8 cellular contexts compared by ENCODE assay signal in genomic region chr16:67109407-67110135, GRCh38. TPM values are rescaled to one million over a fixed set of nuclear protein-coding genes. Genes with fewer than 3 reads are reported as not detected.
DNase-seq lines count a peak whose midpoint lies in the region; ATAC-seq and TF ChIP-seq lines count a peak whose summit lies in the region.

TSS of gene PHAF1 (plus strand) at chr16:67109941. CDS start at chr16:67110176, 235 bp downstream.

- TF ChIP-seq CTCF in CD8-positive, alpha-beta T cell (IDR thresholded peaks at IDR 0.05), result no peak
- no peak for TF ChIP-seq CTCF in lung (IDR thresholded peaks at IDR 0.05; ENCODE audit: control extremely low read depth, extremely low read depth)

- peaks cover 19% of the 10 kb centered on the region for H3K4me1 ChIP-seq in CD8-positive, alpha-beta T cell (ENCODE audit: insufficient read depth, low read length)
- H3K4me1 ChIP-seq in lung (ENCODE audit: control insufficient read depth in 2 of 2, insufficient read depth in 2 of 2, low read length in 2 of 2), result peaks cover 0 to 6% of the 10 kb centered on the region in 2 donors

- H3K4me3 ChIP-seq in CD8-positive, alpha-beta T cell (ENCODE audit: low read depth, low read length), result peak within 1 kb of the TSS; percentile 83
- peak within 1 kb of the TSS; percentile 86 for H3K4me3 ChIP-seq in lung

- H3K27ac Mint-ChIP-seq in CD8-positive, alpha-beta T cell, result peak within 1 kb of the TSS; percentile 89

- H3K4me3 Mint-ChIP-seq in CD8-positive, alpha-beta T cell, result peak within 1 kb of the TSS; percentile 95

- POLR2A ChIA-PET in CD8-positive, alpha-beta T cell (lab: Charles Lee), result no interaction called here

- peak; percentile 91 to 99 (median 96) for DNase-seq in CD8-positive, alpha-beta T cell
- DNase-seq in HS-27A (ENCODE audit: low read depth) (peak; percentile 67), NK-92 (lab: John Stamatoyannopoulos, UW; ENCODE audit: unreplicated experiment) (peak; percentile 45), lung (ENCODE audit: low spot score) (peak; percentile 94)
- peak; percentile 99 for DNase-seq in activated CD8-positive, alpha-beta memory T cell treated with anti-CD3 and anti-CD28 coated beads for 24 hours
- peak; percentile 95 for DNase-seq in effector CD4-positive, alpha-beta T cell
- peak; percentile 89 to 95 (median 95) for DNase-seq in stimulated activated CD4-positive, alpha-beta T cell treated with anti-CD3 and anti-CD28 coated beads, TNF-alpha, amount 100 ng/mL, for 24 hours (ENCODE audit: low read depth in 3 of 3)

- peaks cover 32% of the 10 kb centered on the region for H3K4me1 Mint-ChIP-seq in CD8-positive, alpha-beta T cell (ENCODE audit: low read depth)

- CTCF ChIA-PET in CD8-positive, alpha-beta T cell (lab: Charles Lee), result interaction anchor here (0.6 to 2.5 kb wide), 2 partner anchors 45 to 102 kb away, joined by 3 to 11 read pairs; no protein-coding TSS in a partner anchor

- no peaks in the 10 kb centered on the region for H3K27me3 ChIP-seq in CD8-positive, alpha-beta T cell (ENCODE audit: insufficient read depth, low read length)
- no peaks in the 10 kb centered on the region for H3K27me3 ChIP-seq in lung (ENCODE audit: control insufficient read depth, insufficient read depth)

- intact Hi-C loops in CD8-positive, alpha-beta T cell (cut with DNase I, micrococcal nuclease), result loop anchor here (1.0 to 2.0 kb wide), 6 partner anchors 45 to 163 kb away; partner anchors contain the start of genes CBFB (in 1 of the 2), FBXL8 (in 1 of the 2), TMEM208 (in 1 of the 2) and TRADD (in 1 of the 2)

- peaks cover 8% of the 10 kb centered on the region for H3K36me3 Mint-ChIP-seq in CD8-positive, alpha-beta T cell

- no peaks in the 10 kb centered on the region for H3K36me3 ChIP-seq in CD8-positive, alpha-beta T cell (ENCODE audit: insufficient read depth, low read length)
- H3K36me3 ChIP-seq in lung (ENCODE audit: control insufficient read depth in 2 of 2, insufficient read depth in 2 of 2, low read length in 2 of 2), result no peaks in the 10 kb centered on the region

- ATAC-seq in CD8-positive, alpha-beta T cell, result peak; percentile 93
- ATAC-seq in GM19463 (IDR thresholded peaks at IDR 0.05; ENCODE audit: unreplicated experiment) (peak; percentile 84), lung (ENCODE audit: insufficient read depth, low FRiP score) (peak; percentile 94)

- H3K27me3 Mint-ChIP-seq in CD8-positive, alpha-beta T cell (ENCODE audit: low read depth), result no peaks in the 10 kb centered on the region

- WGBS in lung, 2 donors, result 2 to 5% methylated on average over 53 to 63 of the region's 63 CpGs

- no peaks in the 10 kb centered on the region for H3K9me3 ChIP-seq in CD8-positive, alpha-beta T cell (ENCODE audit: low read length)
- H3K9me3 ChIP-seq in lung (ENCODE audit: control insufficient read depth in 2 of 2, insufficient read depth in 1 of 2, low read length in 1 of 2), result no peaks in the 10 kb centered on the region

- peak within 1 kb of the TSS; percentile 26 for H3K27ac ChIP-seq in CD8-positive, alpha-beta T cell (ENCODE audit: low read depth, low read length)
- H3K27ac ChIP-seq in lung (ENCODE audit: low read depth in 1 of 2, low read length in 1 of 2), result peak within 1 kb of the TSS; percentile 69 to 91

- H3K9me3 Mint-ChIP-seq in CD8-positive, alpha-beta T cell, result no peaks in the 10 kb centered on the region

RNA-seq across cellular contexts. Expression of gene PHAF1, which starts in this region (rescaled TPM):
- 1 to 10 TPM; 9.6 to 9.7 TPM for total RNA-seq in CD8-positive, alpha-beta T cell
- 10 to 100 TPM; 14.6 to 36.1 TPM for total RNA-seq in lung
- 10 to 100 TPM in 1 of 2 donors, 1 to 10 TPM in 1; 9.1 to 12.0 TPM for polyA plus RNA-seq in lung

Comparison
In these comparisons a context has a peak if more than half of its experiments do, and no peak if none do; other contexts are left out.
1. Peak in every context shown above with its lines: DNase-seq, ATAC-seq, H3K4me3 ChIP-seq and H3K27ac ChIP-seq.
2. DNase-seq: peak in every context shown above with its lines; median percentile 99 in activated CD8-positive, alpha-beta memory T cell treated with anti-CD3 and anti-CD28 coated beads for 24 hours; 96 in CD8-positive, alpha-beta T cell; 95 in effector CD4-positive, alpha-beta T cell; 95 in stimulated activated CD4-positive, alpha-beta T cell treated with anti-CD3 and anti-CD28 coated beads, TNF-alpha, amount 100 ng/mL, for 24 hours; 94 in lung; 67 in HS-27A; 45 in NK-92.